ENCODE assay signal across 8 cellular contexts in genomic region chr17:43760254-43760852, GRCh38. TPM values are rescaled to one million over a fixed set of nuclear protein-coding genes. Genes with fewer than 3 reads are reported as not detected.
DNase-seq lines count a peak whose midpoint lies in the region; ATAC-seq and TF ChIP-seq lines count a peak whose summit lies in the region.

No MANE protein-coding gene starts in this region.

- peak; percentile 63 for ATAC-seq in GM21423 (IDR thresholded peaks at IDR 0.05; ENCODE audit: unreplicated experiment)
- ATAC-seq in GM19328 (IDR thresholded peaks at IDR 0.05; ENCODE audit: unreplicated experiment): no peak

- no peaks in the 10 kb centered on the region for H3K36me3 ChIP-seq in A673 (ENCODE audit: insufficient read depth, low read length, poor library complexity, severe bottlenecking)
- H3K36me3 ChIP-seq in left ventricle myocardium inferior: no peaks in the 10 kb centered on the region

- BruUV-seq in A673 (replicated peaks; lab: Mats Ljungman, UMichigan): no TSS peak

- H3K9me3 ChIP-seq in A673 (ENCODE audit: low read depth, low read length, poor library complexity, severe bottlenecking) (no peaks in the 10 kb centered on the region), left ventricle myocardium inferior (replicated peaks) (no peaks in the 10 kb centered on the region)

- H3K4me3 ChIP-seq in A673 (ENCODE audit: low read depth, low read length, poor library complexity, severe bottlenecking): no peak overlapping the region
- no peak overlapping the region for H3K4me3 ChIP-seq in left ventricle myocardium inferior

- no peaks in the 10 kb centered on the region for H3K27me3 ChIP-seq in A673 (replicated peaks; ENCODE audit: insufficient read depth, low read depth, low read length, poor library complexity)
- H3K27me3 ChIP-seq in left ventricle myocardium inferior (ENCODE audit: low read depth): peaks cover 36% of the 10 kb centered on the region

- peak; percentile 91 for TF ChIP-seq CTCF in A673 (conservative IDR thresholded peaks at IDR 0.05; ENCODE audit: low read depth, low read length)
- peak; percentile 99 for TF ChIP-seq CTCF in left ventricle myocardium inferior (IDR thresholded peaks at IDR 0.05; ENCODE audit: borderline replicate concordance)

- intact Hi-C loops in A673 (cut with micrococcal nuclease; ENCODE audit: unreplicated experiment): loop anchor here (1.0 to 2.0 kb wide), 2 partner anchors 66 to 184 kb away; no protein-coding TSS in a partner anchor
- intact Hi-C loops in left ventricle myocardium inferior (cut with micrococcal nuclease): no loop called here

- DNase-seq in A673 (ENCODE audit: low spot score): peak; percentile 81
- peak; percentile 90 for DNase-seq in NCI-H1694 treated with DMSO at 0.1 percent for 48 hours (lab: John Stamatoyannopoulos, UW)
- peak; percentile 64 to 85 (median 81) for DNase-seq in T-helper 1 cell
- DNase-seq in amniotic stem cell (lab: John Stamatoyannopoulos, UW): peak; percentile 90
- DNase-seq in left ventricle myocardium inferior: peak; percentile 92
- DNase-seq in pulmonary artery endothelial cell (ENCODE audit: low read depth, low spot score): peak; percentile 73

- CTCF ChIA-PET in A673 (lab: Charles Lee): interaction anchor here (0.6 to 1.2 kb wide), 4 partner anchors 60 to 109 kb away, joined by 3 to 6 read pairs (median 3); no protein-coding TSS in a partner anchor

- POLR2A ChIA-PET in A673 (lab: Charles Lee; ENCODE audit: low non-redundant PET): no interaction called here

- no peak overlapping the region for H3K27ac ChIP-seq in A673 (ENCODE audit: low read depth, low read length, poor library complexity, severe bottlenecking)
- no peak overlapping the region for H3K27ac ChIP-seq in left ventricle myocardium inferior (replicated peaks)

- H3K4me1 ChIP-seq in A673 (ENCODE audit: insufficient read depth, low read length, poor library complexity, severe bottlenecking): no peaks in the 10 kb centered on the region
- peaks cover 8% of the 10 kb centered on the region for H3K4me1 ChIP-seq in left ventricle myocardium inferior

RNA-seq across cellular contexts. Expression of gene SOST, which starts 1.8 kb away (rescaled TPM):
- total RNA-seq in A673 (2021) (not detected in 2 replicates), left ventricle myocardium inferior (0.14 TPM), pulmonary artery endothelial cell (not detected in 2 replicates)

RNA-seq across cellular contexts. Expression of gene DUSP3, which starts 18.4 kb away (rescaled TPM):
- total RNA-seq in A673 (2021): 20.4 and 22.9 TPM in 2 replicates
- 293 TPM for total RNA-seq in left ventricle myocardium inferior
- 51.6 and 64.0 TPM in 2 replicates for total RNA-seq in pulmonary artery endothelial cell

RNA-seq across cellular contexts. Expression of gene CFAP97D1, which starts 19.9 kb away (rescaled TPM):
- not detected in 2 replicates for total RNA-seq in A673 (2021)
- 0.05 TPM for total RNA-seq in left ventricle myocardium inferior
- under 0.01 TPM in 1 of 2 replicates, not detected in the other for total RNA-seq in pulmonary artery endothelial cell
